In the genomic region with DNA sequence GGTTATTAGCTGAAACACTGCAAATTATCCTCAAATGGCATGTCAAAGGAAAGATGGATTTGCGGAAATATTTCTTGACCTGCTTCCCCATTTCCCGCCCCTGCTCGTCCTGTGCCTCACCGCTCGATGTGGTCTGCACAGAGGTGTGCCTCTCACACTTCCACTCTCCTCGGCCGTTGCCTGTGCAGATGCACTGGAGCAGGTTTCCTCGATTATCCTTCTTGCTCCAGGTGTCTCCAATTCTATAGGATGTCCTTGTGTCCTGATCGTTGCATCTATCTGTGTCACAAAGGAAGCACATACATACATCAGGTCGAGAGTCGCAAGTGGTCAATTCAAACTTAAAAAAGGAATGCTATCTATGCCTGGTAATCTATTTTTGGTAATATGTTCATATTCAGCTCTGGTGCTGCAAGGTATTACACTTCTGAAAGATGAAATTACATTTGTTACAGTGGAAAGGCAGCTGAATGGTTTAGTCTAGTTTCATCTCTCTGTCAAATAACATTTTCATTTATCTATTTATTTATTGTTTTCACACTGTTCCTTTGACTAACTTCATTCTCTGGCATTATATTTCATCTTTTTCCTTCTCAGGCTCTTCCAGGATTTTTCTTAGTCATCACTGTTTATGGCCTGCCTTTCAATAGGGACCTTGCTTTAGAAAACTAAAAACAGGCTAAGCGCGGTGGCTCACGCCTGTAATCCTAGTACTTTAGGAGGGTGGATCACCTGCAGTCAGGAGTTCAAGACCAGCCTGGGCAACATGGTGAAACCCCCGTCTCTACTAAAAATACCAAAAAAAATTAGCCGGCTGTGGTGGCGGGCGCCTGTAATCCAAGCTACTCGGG, we compare ENCODE assay signal across 20 cellular contexts. TPM values are rescaled to one million over a fixed set of nuclear protein-coding genes. Genes with fewer than 3 reads are reported as not detected.
DNase-seq lines count a peak whose midpoint lies in the region; ATAC-seq and TF ChIP-seq lines count a peak whose summit lies in the region.
"Had no signal": no experiment of that assay in that cellular context is flagged by ENCODE, and none has a peak within 500 bp of the region (broad histone marks: within the 10 kb centered on the region; RNA-seq: fewer than 3 reads in every experiment).

No MANE protein-coding gene starts in this region.

- H4K8ac ChIP-seq in trophoblast cell (ENCODE audit: low read depth, low read length), result no peak overlapping the region

- peaks cover 54% of the 10 kb centered on the region for H3K79me2 ChIP-seq in fibroblast of lung (ENCODE audit: control insufficient read depth, insufficient read depth, low read length)
- peaks cover 2% of the 10 kb centered on the region for H3K79me2 ChIP-seq in trophoblast cell (ENCODE audit: control insufficient read depth, insufficient read depth, low read length, poor library complexity)

- peaks cover 76% of the 10 kb centered on the region for H3K27me3 Mint-ChIP-seq in T-helper 17 cell
- H3K27me3 Mint-ChIP-seq in activated T-cell treated with anti-CD3 and anti-CD28 coated beads, Interleukin-2, amount 50 U/mL, for 4 hours (ENCODE audit: low read depth), result peaks cover 41% of the 10 kb centered on the region

- H4K12ac ChIP-seq in trophoblast cell (ENCODE audit: low read depth, low read length), result no peak overlapping the region

- no peak overlapping the region for H3K23ac ChIP-seq in trophoblast cell (ENCODE audit: low read length)

- H4K20me1 ChIP-seq in fibroblast of lung (ENCODE audit: control insufficient read depth, extremely low read depth, insufficient read depth, low read length), result no peaks in the 10 kb centered on the region

- intact Hi-C loops in psoas muscle (cut with DNase I), result no loop called here

- H3K4me2 ChIP-seq in fibroblast of lung (ENCODE audit: extremely low read depth, insufficient read depth, low read length) (no peak overlapping the region), trophoblast cell (ENCODE audit: low read length) (no peak overlapping the region)

- H3K18ac ChIP-seq in trophoblast cell (ENCODE audit: low read length), result no peak overlapping the region

- no peak overlapping the region for H2AFZ ChIP-seq in fibroblast of lung (ENCODE audit: low read length)
- H2AFZ ChIP-seq in trophoblast cell (ENCODE audit: insufficient read depth, low read length, poor library complexity), result no peak overlapping the region

- peak overlapping the region; percentile 75 for H3K4ac ChIP-seq in trophoblast cell (ENCODE audit: low read depth, low read length)

- H3K9me3 ChIP-seq in T-helper 17 cell (ENCODE audit: control insufficient read depth, low read length, poor library complexity, severe bottlenecking), result no peaks in the 10 kb centered on the region
- H3K9me3 ChIP-seq in fibroblast of lung (ENCODE audit: control insufficient read depth, insufficient read depth, low read depth, low read length), result no peaks in the 10 kb centered on the region
- no peaks in the 10 kb centered on the region for H3K9me3 ChIP-seq in trophoblast cell (ENCODE audit: insufficient read depth, low read depth, low read length)
- no peaks in the 10 kb centered on the region for H3K9me3 ChIP-seq in psoas muscle
- H3K9me3 ChIP-seq: HAP-1, stomach, upper lobe of left lung had no signal

- H4K91ac ChIP-seq in trophoblast cell (ENCODE audit: low read depth, low read length), result no peak overlapping the region

- WGBS in trophoblast cell (ENCODE audit: extremely low coverage, insufficient coverage, insufficient read length), result no CpG with 5 or more reads among the region's 19 CpGs
- WGBS in psoas muscle, 3 donors, result 94 to 96% (median 95%) methylated on average over 19 of the region's 19 CpGs

- no peak overlapping the region for H3K27ac ChIP-seq in fibroblast of lung (ENCODE audit: insufficient read depth, low read length)
- H3K27ac ChIP-seq in trophoblast cell (ENCODE audit: low read depth, low read length), result no peak overlapping the region
- no peak overlapping the region for H3K27ac ChIP-seq in psoas muscle
- H3K27ac ChIP-seq: stomach, upper lobe of left lung had no signal

- H3K27ac Mint-ChIP-seq in T-helper 17 cell, result peak overlapping the region; percentile 34

- DNase-seq in AG09309 (ENCODE audit: low read depth), result no peak
- DNase-seq in T-helper 17 cell, result no peak
- DNase-seq in fibroblast of lung (ENCODE audit: low read depth in 2 of 2), result peak; percentile 29 to 40
- no peak for DNase-seq in trophoblast cell
- no peak for DNase-seq in activated T-cell treated with anti-CD3 and anti-CD28 coated beads, Interleukin-2, amount 50 U/mL, for 4 hours
- DNase-seq in psoas muscle, result no peak
- DNase-seq in activated CD4-positive, CD25-positive, alpha-beta regulatory T cell treated with anti-CD3 and anti-CD28 coated beads, Interleukin-2, amount 50 U/mL, for 72 hours, result no peak
- no peak for DNase-seq in NCI-H1436 (lab: John Stamatoyannopoulos, UW)
- DNase-seq: activated CD4-positive, alpha-beta T cell treated with anti-CD3 and anti-CD28 coated beads, Interleukin-2, amount 50 U/mL, for 4 hours; activated effector memory CD4-positive, alpha-beta T cell treated with anti-CD3 and anti-CD28 coated beads, Interleukin-2, amount 50 U/mL, for 16 hours; hypothalamus; KBM-7; MV-4-11; NCI-H1694 treated with DMSO at 0.1 percent for 48 hours; NCI-H2171 treated with DMSO at 0.1 percent for 48 hours; NCI-H524 treated with DMSO at 0.1 percent for 48 hours; stomach had no signal

- no peaks in the 10 kb centered on the region for H3K4me1 Mint-ChIP-seq in T-helper 17 cell
- H3K4me1 Mint-ChIP-seq in activated T-cell treated with anti-CD3 and anti-CD28 coated beads, Interleukin-2, amount 50 U/mL, for 4 hours (ENCODE audit: low read depth), result no peaks in the 10 kb centered on the region

- H3K36me3 ChIP-seq in fibroblast of lung (ENCODE audit: control insufficient read depth, insufficient read depth, low read length) (peaks cover 29% of the 10 kb centered on the region), trophoblast cell (ENCODE audit: control insufficient read depth in 1 of 2, insufficient read depth in 2 of 2, low read length in 2 of 2) (peaks cover 28 to 62% of the 10 kb centered on the region in 2 experiments), psoas muscle (ENCODE audit: insufficient read depth in 1 of 2, low read depth in 1 of 2) (peaks cover 0 to 10% of the 10 kb centered on the region in 2 donors)

- H2BK12ac ChIP-seq in trophoblast cell (ENCODE audit: low read length), result no peak overlapping the region

- no peak overlapping the region for H3K14ac ChIP-seq in trophoblast cell (ENCODE audit: low read length)

- no peak overlapping the region for H2BK120ac ChIP-seq in trophoblast cell (ENCODE audit: insufficient read depth, low read length, poor library complexity)

- H3K27me3 ChIP-seq in fibroblast of lung (ENCODE audit: control insufficient read depth, insufficient read depth, low read length) (no peaks in the 10 kb centered on the region), trophoblast cell (ENCODE audit: insufficient read depth, low read length) (no peaks in the 10 kb centered on the region), psoas muscle (ENCODE audit: insufficient read depth in 3 of 3, low read length in 2 of 3) (peaks cover 0 to 15% (median 0%) of the 10 kb centered on the region in 3 donors)
- H3K27me3 ChIP-seq: stomach, upper lobe of left lung had no signal

- no peaks in the 10 kb centered on the region for H3K79me1 ChIP-seq in trophoblast cell (ENCODE audit: low read length)

- H3K9me3 Mint-ChIP-seq in activated T-cell treated with anti-CD3 and anti-CD28 coated beads, Interleukin-2, amount 50 U/mL, for 4 hours, result no peaks in the 10 kb centered on the region

- no peak overlapping the region for H3K4me3 Mint-ChIP-seq in T-helper 17 cell
- H3K4me3 Mint-ChIP-seq in activated T-cell treated with anti-CD3 and anti-CD28 coated beads, Interleukin-2, amount 50 U/mL, for 4 hours, result no peak overlapping the region

- H3K4me1 ChIP-seq in fibroblast of lung (ENCODE audit: control insufficient read depth, extremely low read depth, insufficient read depth, low read length), result peaks cover 18% of the 10 kb centered on the region
- H3K4me1 ChIP-seq in trophoblast cell (ENCODE audit: control insufficient read depth in 1 of 2, insufficient read depth in 2 of 2, low read length in 2 of 2), result peaks cover 7 to 8% of the 10 kb centered on the region in 2 experiments
- H3K4me1 ChIP-seq in psoas muscle, result no peaks in the 10 kb centered on the region
- H3K4me1 ChIP-seq: HAP-1 had no signal

- peaks cover 3% of the 10 kb centered on the region for H3K36me3 Mint-ChIP-seq in T-helper 17 cell (ENCODE audit: low read depth)
- H3K36me3 Mint-ChIP-seq in activated T-cell treated with anti-CD3 and anti-CD28 coated beads, Interleukin-2, amount 50 U/mL, for 4 hours (ENCODE audit: insufficient read depth), result no peaks in the 10 kb centered on the region

- TF ChIP-seq CTCF in AG09309 (IDR thresholded peaks at IDR 0.05; ENCODE audit: control insufficient read depth, insufficient read depth, low read depth, low read length, missing control alignments) (no peak), fibroblast of lung (conservative IDR thresholded peaks at IDR 0.05 in 1 of 2, IDR thresholded peaks at IDR 0.05 in 1 of 2; ENCODE audit: low read depth in 1 of 2, low read length in 2 of 2) (no peak), psoas muscle (IDR thresholded peaks at IDR 0.05) (no peak)

- H3K4me3 ChIP-seq in AG09309 (ENCODE audit: control insufficient read depth, low read depth, low read length), result peak overlapping the region; percentile 16
- peak overlapping the region in 2 of 4 experiments; percentile 4 to 96 for H3K4me3 ChIP-seq in fibroblast of lung (replicated peaks in 1 of 4; ENCODE audit: control extremely low read depth in 1 of 4, insufficient read depth in 1 of 4, low read depth in 3 of 4, low read length in 4 of 4)
- H3K4me3 ChIP-seq in trophoblast cell (ENCODE audit: low read depth, low read length), result no peak overlapping the region
- no peak overlapping the region for H3K4me3 ChIP-seq in psoas muscle
- H3K4me3 ChIP-seq: HAP-1, lung, stomach, upper lobe of left lung had no signal

- no peak for ATAC-seq in T-helper 17 cell
- no peak for ATAC-seq in activated T-cell treated with anti-CD3 and anti-CD28 coated beads, Interleukin-2, amount 50 U/mL, for 4 hours
- no peak for ATAC-seq in psoas muscle

- H3K9ac ChIP-seq in fibroblast of lung (ENCODE audit: insufficient read depth, low read length) (no peak overlapping the region), trophoblast cell (ENCODE audit: low read length) (no peak overlapping the region)

- H2AK5ac ChIP-seq in trophoblast cell (ENCODE audit: low read length), result no peak overlapping the region

- H2BK5ac ChIP-seq in trophoblast cell (ENCODE audit: low read depth, low read length, poor library complexity), result no peak overlapping the region

RNA-seq across cellular contexts. Expression of gene FN1, which starts 7.6 kb away (rescaled TPM):
- total RNA-seq in T-helper 17 cell (under 1 TPM; 0.26 to 0.75 TPM), fibroblast of lung (3,444 and 5,906 TPM in 2 replicates), psoas muscle (10 to 100 TPM; 21.3 to 64.3 (median 41.7) TPM)
- polyA plus RNA-seq in fibroblast of lung (3,495 and 3,629 TPM in 2 replicates), psoas muscle (10 to 100 TPM; 16.0 to 44.2 (median 40.3) TPM)
- polyA plus RNA-seq in fibroblast of lung (2012), result 3,058 and 3,832 TPM in 2 replicates
- 4,954 and 5,215 TPM in 2 replicates for polyA minus RNA-seq in fibroblast of lung (ENCODE audit: low replicate concordance)
- polyA plus RNA-seq in trophoblast cell (2013), result 3,568 and 4,026 TPM in 2 replicates
- total RNA-seq in activated T-cell treated with anti-CD3 and anti-CD28 coated beads, Interleukin-2, amount 50 U/mL, for 4 hours, result 1 to 10 TPM; 3.0 to 4.6 (median 3.9) TPM

Comparison
In these comparisons a context has a peak if more than half of its experiments do, and no peak if none do; other contexts are left out.
1. DNase-seq: peak in fibroblast of lung (2 of 2); none in AG09309 (single experiment), T-helper 17 cell (0 of 3), trophoblast cell (0 of 2), activated T-cell treated with anti-CD3 and anti-CD28 coated beads, Interleukin-2, amount 50 U/mL, for 4 hours (single experiment), psoas muscle (0 of 2), activated CD4-positive, CD25-positive, alpha-beta regulatory T cell treated with anti-CD3 and anti-CD28 coated beads, Interleukin-2, amount 50 U/mL, for 72 hours (single experiment) and NCI-H1436 (single experiment).
2. RNA of gene FN1, which starts 7.6 kb away (total RNA-seq): 3,444 to 5,906 TPM in fibroblast of lung; 21.3 to 64.3 TPM in psoas muscle, 3.0 to 4.6 TPM in activated T-cell treated with anti-CD3 and anti-CD28 coated beads, Interleukin-2, amount 50 U/mL, for 4 hours and 0.26 to 0.75 TPM in T-helper 17 cell; every median in the first group is over 10 times any median in the second.